8 cellular contexts compared by ENCODE assay signal in the genomic region with DNA sequence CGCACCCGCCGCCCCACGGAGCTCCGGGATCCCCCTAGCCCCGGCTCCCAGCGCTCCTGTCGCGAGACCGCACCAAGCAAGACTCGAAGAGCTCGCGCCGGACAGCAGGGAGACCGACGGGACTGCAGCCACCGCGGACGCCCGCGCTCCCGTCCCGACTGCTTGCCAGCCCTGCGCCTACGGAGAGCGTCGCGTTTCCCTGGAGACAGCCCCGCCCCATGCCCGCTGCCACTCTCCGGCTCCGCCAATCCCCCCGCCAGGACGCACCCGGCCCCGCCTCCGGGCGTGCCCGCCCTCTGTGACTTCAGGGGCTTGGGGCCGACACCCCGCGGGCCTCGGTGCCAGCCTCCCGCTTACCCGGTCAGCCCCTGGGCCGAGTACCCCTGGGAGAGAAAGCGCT. TPM values are rescaled to one million over a fixed set of nuclear protein-coding genes. Genes with fewer than 3 reads are reported as not detected.
DNase-seq lines count a peak whose midpoint lies in the region; ATAC-seq lines count a peak whose summit lies in the region.

A gene with protein sequence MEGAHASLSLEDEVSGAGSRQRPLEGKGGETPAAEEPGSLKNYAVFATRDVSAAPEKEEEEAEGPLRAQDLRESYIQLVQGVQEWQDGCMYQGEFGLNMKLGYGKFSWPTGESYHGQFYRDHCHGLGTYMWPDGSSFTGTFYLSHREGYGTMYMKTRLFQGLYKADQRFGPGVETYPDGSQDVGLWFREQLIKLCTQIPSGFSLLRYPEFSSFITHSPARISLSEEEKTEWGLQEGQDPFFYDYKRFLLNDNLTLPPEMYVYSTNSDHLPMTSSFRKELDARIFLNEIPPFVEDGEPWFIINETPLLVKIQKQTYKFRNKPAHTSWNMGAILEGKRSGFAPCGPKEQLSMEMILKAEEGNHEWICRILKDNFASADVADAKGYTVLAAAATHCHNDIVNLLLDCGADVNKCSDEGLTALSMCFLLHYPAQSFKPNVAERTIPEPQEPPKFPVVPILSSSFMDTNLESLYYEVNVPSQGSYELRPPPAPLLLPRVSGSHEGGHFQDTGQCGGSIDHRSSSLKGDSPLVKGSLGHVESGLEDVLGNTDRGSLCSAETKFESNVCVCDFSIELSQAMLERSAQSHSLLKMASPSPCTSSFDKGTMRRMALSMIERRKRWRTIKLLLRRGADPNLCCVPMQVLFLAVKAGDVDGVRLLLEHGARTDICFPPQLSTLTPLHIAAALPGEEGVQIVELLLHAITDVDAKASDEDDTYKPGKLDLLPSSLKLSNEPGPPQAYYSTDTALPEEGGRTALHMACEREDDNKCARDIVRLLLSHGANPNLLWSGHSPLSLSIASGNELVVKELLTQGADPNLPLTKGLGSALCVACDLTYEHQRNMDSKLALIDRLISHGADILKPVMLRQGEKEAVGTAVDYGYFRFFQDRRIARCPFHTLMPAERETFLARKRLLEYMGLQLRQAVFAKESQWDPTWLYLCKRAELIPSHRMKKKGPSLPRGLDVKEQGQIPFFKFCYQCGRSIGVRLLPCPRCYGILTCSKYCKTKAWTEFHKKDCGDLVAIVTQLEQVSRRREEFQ (minus strand): TSS at position 181 of the 400 bp plus-strand sequence. CDS start 653 bp downstream, outside the sequence.

- no peak for ATAC-seq in HG03520 (IDR thresholded peaks at IDR 0.05; ENCODE audit: unreplicated experiment)
- no peak for ATAC-seq in GM19455 (IDR thresholded peaks at IDR 0.05; ENCODE audit: unreplicated experiment)

- peak; percentile 30 for DNase-seq in GM04504 (ENCODE audit: low read depth)
- peak; percentile 33 to 58 (median 46) for DNase-seq in T-helper 1 cell
- peak; percentile 93 for DNase-seq in astrocyte of the hippocampus (ENCODE audit: low read depth, low spot score)
- peak; percentile 86 for DNase-seq in hepatic stellate cell (ENCODE audit: low spot score)
- peak; percentile 46 for DNase-seq in renal cortical epithelial cell (ENCODE audit: low read depth)
- DNase-seq in SK-N-DZ (ENCODE audit: low spot score): no peak

RNA-seq across cellular contexts. Expression of the gene that starts here (rescaled TPM):
- 4.3 and 9.7 TPM in 2 replicates for total RNA-seq in renal cortical epithelial cell
- 11.4 and 18.0 TPM in 2 replicates for polyA plus RNA-seq in SK-N-DZ (2014; cell fraction: cytosol; rRNA removed)
- 16.7 and 28.4 TPM in 2 replicates for polyA plus RNA-seq in SK-N-DZ (2014; cell fraction: nucleus; rRNA removed)
